ENCODE assay signal across 12 cellular contexts in the genomic region with DNA sequence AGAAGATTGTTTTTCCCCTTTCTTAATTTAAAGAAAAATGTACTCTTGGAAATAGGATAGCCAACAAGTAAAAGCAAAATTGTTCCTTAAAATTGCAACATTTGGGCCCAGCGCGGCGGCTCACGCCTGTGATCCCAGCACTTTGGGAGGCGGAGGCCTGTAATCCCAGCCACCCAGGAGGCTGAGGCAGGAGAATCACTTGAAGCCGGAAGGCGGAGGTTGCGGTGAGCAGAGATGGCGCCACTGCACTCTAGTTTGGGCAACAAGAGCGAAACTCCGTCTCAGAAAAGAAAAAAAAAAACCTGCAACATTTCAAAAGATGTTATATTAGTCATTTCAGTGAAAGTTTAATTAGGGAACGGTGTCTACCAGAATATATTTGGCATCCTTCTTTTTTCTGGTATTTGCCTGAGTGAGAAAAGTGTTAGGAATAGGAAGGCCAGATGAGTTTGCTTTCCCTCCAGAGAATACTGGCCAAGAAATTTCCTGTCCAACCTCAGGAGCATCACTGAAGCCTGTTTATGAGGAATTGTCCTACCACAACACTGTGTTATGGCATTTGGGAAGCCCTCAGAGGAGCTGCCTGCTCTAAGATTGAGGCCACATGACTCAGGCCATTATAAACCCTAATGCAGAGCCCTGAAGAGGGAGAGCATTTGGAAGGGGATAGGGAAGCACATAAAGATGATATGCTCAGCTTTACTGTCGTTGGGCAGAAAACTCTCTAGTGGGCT. TPM values are rescaled to one million over a fixed set of nuclear protein-coding genes. Genes with fewer than 3 reads are reported as not detected.
A peak's percentile ranks its signal among the peaks of the same experiment; 100 is the strongest.
DNase-seq lines count a peak whose midpoint lies in the region; ATAC-seq and TF ChIP-seq lines count a peak whose summit lies in the region.
"Had no signal": no experiment of that assay in that cellular context is flagged by ENCODE, and none has a peak within 500 bp of the region (broad histone marks: within the 10 kb centered on the region; RNA-seq: fewer than 3 reads in every experiment).

No MANE protein-coding gene starts in this region.

- no peak overlapping the region for H3K4me3 ChIP-seq in SJSA1
- H3K4me3 ChIP-seq in gastrocnemius medialis = no peak overlapping the region
- H3K4me3 ChIP-seq in stomach = no peak overlapping the region
- H3K4me3 ChIP-seq: MG63 had no signal

- DNase-seq in EL (peak; percentile 49), SJSA1 (ENCODE audit: low read depth in 1 of 2, low spot score in 2 of 2) (no peak), left ventricle myocardium superior (no peak), gastrocnemius medialis (no peak), middle frontal gyrus (ENCODE audit: extremely low spot score, low spot score) (no peak), stomach (no peak), NCI-H526 treated with DMSO at 0.1 percent for 48 hours (lab: John Stamatoyannopoulos, UW) (no peak)
- DNase-seq: MG63, NCI-H2171 treated with DMSO at 0.1 percent for 48 hours, PC-3, small intestine had no signal

- TF ChIP-seq EP300 in stomach (IDR thresholded peaks at IDR 0.05) = no peak

- H3K4me1 ChIP-seq in SJSA1 (replicated peaks) = peaks cover 18% of the 10 kb centered on the region
- peaks cover 7 to 13% of the 10 kb centered on the region in 2 donors for H3K4me1 ChIP-seq in gastrocnemius medialis
- H3K4me1 ChIP-seq in stomach = peaks cover 0 to 35% (median 16%) of the 10 kb centered on the region in 4 donors

- no peaks in the 10 kb centered on the region for H3K9me3 ChIP-seq in SJSA1 (replicated peaks)
- no peaks in the 10 kb centered on the region for H3K9me3 ChIP-seq in gastrocnemius medialis
- H3K9me3 ChIP-seq in stomach = no peaks in the 10 kb centered on the region
- H3K9me3 ChIP-seq: MG63 had no signal

- H3K27me3 ChIP-seq in SJSA1 (replicated peaks) = no peaks in the 10 kb centered on the region
- H3K27me3 ChIP-seq in gastrocnemius medialis = peaks cover 18 to 36% (median 30%) of the 10 kb centered on the region in 3 donors
- peaks cover 0 to 20% (median 13%) of the 10 kb centered on the region in 3 donors for H3K27me3 ChIP-seq in stomach
- H3K27me3 ChIP-seq: MG63 had no signal

- intact Hi-C loops in left ventricle myocardium superior (cut with micrococcal nuclease) = loop anchor here (10.0 kb wide), 1 partner anchor 231 kb away; no protein-coding TSS in a partner anchor
- intact Hi-C loops in gastrocnemius medialis (cut with DNase I; ENCODE audit: low total_unique reads) = loop anchor here (10.0 kb wide), 2 partner anchors 221 to 941 kb away; no protein-coding TSS in a partner anchor
- intact Hi-C loops in stomach (cut with DNase I; ENCODE audit: low total_unique reads) = loop anchor here (10.0 kb wide), 1 partner anchor 601 kb away; no protein-coding TSS in a partner anchor

- ATAC-seq in left ventricle myocardium superior (peak; percentile 25), gastrocnemius medialis (no peak), GM19455 (IDR thresholded peaks at IDR 0.05; ENCODE audit: unreplicated experiment) (no peak)
- ATAC-seq: PC-3 had no signal

- in situ Hi-C loops in gastrocnemius medialis (cut with MboI; ENCODE audit: low sequenced_read_pairs in 4 of 4) = loop anchor here in 3 of 4 donors (5.0 to 25.0 kb wide), 4 partner anchors 413 to 751 kb away; no protein-coding TSS in a partner anchor

- TF ChIP-seq POLR2A in gastrocnemius medialis (IDR thresholded peaks at IDR 0.05) (no peak), stomach (IDR thresholded peaks at IDR 0.05) (no peak)

- TF ChIP-seq CTCF in gastrocnemius medialis (IDR thresholded peaks at IDR 0.05 in 4 of 5, conservative IDR thresholded peaks at IDR 0.05 in 1 of 5) = no peak
- TF ChIP-seq CTCF in stomach (IDR thresholded peaks at IDR 0.05) = no peak

- 89 to 95% (median 92%) methylated on average over 13 of the region's 13 CpGs for WGBS in stomach, 5 donors

- H3K27ac ChIP-seq in SJSA1 (peak overlapping the region; percentile 3; the same call in 1 of the 2 replicates), gastrocnemius medialis (peak overlapping the region; percentile 3 to 79 (median 40)), stomach (peak overlapping the region in 2 of 5 donors; percentile 25 to 54)

- H3K36me3 ChIP-seq in SJSA1 = peaks cover 9% of the 10 kb centered on the region; the same call in 1 of the 2 replicates
- no peaks in the 10 kb centered on the region for H3K36me3 ChIP-seq in gastrocnemius medialis
- H3K36me3 ChIP-seq in stomach = no peaks in the 10 kb centered on the region
- H3K36me3 ChIP-seq: MG63 had no signal

RNA-seq across cellular contexts. Expression of gene GJA1, which starts 1.2 kb away (rescaled TPM):
- 103 and 164 TPM in 2 replicates for total RNA-seq in SJSA1 (2014; rRNA removed; shearing (Covaris generic))
- 322 TPM for total RNA-seq in left ventricle myocardium superior
- total RNA-seq in gastrocnemius medialis = 10 to 100 TPM in 1 of 4 donors, 1 to 10 TPM in 3; 6.8 to 10.8 (median 9.2) TPM
- 10 to 100 TPM in 4 of 5 donors, under 1 TPM in 1; 0.29 to 99.1 (median 47.8) TPM for total RNA-seq in stomach
- 10 to 100 TPM in 1 of 3 donors, 1 to 10 TPM in 2; 7.6 to 23.9 (median 9.5) TPM for polyA plus RNA-seq in stomach
